Comparison of ENCODE assay signal across 1 cellular context in the genomic region with DNA sequence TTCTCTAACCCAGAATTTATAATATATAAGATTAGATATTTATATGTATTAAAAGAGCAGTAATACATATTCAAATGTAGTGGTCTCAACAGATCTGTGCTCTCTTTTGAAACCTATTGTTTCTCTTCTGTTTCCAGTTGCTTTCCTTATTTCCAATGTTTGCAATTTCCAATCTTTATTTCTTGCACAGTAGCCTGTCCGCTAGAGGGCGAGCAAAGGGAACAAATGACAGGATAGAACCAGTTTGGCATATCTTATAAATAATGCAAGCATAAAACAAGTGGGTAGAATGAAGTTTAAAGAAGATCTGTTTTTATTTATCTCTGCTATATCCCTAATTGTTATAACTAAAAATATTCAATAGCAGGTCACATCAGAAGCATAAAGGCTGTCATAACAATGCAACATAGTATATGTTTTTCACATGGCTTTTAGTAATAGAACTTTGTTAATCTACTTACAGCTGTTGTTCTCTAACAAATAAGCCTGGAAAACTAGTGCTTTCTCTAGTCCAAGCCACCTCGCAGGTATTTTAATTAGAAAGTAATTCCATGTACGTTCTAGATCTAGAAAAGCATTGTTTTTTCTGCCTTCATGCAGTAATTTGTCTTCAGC.
TF ChIP-seq lines count a peak whose summit lies in the region.

No MANE protein-coding gene starts in this region.

TF ChIP-seq in GM23338, 12 proteins besides CTCF, POLR2A, EP300 and RAD21 (continued from another document):
- TF ChIP-seq, protein P1, sequence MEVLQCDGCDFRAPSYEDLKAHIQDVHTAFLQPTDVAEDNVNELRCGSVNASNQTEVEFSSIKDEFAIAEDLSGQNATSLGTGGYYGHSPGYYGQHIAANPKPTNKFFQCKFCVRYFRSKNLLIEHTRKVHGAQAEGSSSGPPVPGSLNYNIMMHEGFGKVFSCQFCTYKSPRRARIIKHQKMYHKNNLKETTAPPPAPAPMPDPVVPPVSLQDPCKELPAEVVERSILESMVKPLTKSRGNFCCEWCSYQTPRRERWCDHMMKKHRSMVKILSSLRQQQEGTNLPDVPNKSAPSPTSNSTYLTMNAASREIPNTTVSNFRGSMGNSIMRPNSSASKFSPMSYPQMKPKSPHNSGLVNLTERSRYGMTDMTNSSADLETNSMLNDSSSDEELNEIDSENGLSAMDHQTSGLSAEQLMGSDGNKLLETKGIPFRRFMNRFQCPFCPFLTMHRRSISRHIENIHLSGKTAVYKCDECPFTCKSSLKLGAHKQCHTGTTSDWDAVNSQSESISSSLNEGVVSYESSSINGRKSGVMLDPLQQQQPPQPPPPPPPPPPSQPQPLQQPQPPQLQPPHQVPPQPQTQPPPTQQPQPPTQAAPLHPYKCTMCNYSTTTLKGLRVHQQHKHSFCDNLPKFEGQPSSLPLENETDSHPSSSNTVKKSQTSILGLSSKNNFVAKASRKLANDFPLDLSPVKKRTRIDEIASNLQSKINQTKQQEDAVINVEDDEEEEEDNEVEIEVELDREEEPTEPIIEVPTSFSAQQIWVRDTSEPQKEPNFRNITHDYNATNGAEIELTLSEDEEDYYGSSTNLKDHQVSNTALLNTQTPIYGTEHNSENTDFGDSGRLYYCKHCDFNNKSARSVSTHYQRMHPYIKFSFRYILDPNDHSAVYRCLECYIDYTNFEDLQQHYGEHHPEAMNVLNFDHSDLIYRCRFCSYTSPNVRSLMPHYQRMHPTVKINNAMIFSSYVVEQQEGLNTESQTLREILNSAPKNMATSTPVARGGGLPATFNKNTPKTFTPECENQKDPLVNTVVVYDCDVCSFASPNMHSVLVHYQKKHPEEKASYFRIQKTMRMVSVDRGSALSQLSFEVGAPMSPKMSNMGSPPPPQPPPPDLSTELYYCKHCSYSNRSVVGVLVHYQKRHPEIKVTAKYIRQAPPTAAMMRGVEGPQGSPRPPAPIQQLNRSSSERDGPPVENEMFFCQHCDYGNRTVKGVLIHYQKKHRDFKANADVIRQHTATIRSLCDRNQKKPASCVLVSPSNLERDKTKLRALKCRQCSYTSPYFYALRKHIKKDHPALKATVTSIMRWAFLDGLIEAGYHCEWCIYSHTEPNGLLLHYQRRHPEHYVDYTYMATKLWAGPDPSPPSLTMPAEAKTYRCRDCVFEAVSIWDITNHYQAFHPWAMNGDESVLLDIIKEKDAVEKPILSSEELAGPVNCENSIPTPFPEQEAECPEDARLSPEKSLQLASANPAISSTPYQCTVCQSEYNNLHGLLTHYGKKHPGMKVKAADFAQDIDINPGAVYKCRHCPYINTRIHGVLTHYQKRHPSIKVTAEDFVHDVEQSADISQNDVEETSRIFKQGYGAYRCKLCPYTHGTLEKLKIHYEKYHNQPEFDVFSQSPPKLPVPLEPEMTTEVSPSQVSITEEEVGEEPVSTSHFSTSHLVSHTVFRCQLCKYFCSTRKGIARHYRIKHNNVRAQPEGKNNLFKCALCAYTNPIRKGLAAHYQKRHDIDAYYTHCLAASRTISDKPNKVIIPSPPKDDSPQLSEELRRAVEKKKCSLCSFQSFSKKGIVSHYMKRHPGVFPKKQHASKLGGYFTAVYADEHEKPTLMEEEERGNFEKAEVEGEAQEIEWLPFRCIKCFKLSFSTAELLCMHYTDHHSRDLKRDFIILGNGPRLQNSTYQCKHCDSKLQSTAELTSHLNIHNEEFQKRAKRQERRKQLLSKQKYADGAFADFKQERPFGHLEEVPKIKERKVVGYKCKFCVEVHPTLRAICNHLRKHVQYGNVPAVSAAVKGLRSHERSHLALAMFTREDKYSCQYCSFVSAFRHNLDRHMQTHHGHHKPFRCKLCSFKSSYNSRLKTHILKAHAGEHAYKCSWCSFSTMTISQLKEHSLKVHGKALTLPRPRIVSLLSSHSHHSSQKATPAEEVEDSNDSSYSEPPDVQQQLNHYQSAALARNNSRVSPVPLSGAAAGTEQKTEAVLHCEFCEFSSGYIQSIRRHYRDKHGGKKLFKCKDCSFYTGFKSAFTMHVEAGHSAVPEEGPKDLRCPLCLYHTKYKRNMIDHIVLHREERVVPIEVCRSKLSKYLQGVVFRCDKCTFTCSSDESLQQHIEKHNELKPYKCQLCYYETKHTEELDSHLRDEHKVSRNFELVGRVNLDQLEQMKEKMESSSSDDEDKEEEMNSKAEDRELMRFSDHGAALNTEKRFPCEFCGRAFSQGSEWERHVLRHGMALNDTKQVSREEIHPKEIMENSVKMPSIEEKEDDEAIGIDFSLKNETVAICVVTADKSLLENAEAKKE (CRISPR knock-in tag; IDR thresholded peaks at IDR 0.05): no peak
- TF ChIP-seq EZH2 (IDR thresholded peaks at IDR 0.05; ENCODE audit: low read depth, unreplicated experiment) (no peak), EZH2phosphoT487 (IDR thresholded peaks at IDR 0.05; ENCODE audit: unreplicated experiment) (no peak), NANOG (IDR thresholded peaks at IDR 0.05; ENCODE audit: borderline replicate concordance) (no peak), POLR2AphosphoS5 (IDR thresholded peaks at IDR 0.05; ENCODE audit: low read depth) (no peak), CREB1 (CRISPR knock-in tag; IDR thresholded peaks at IDR 0.05; ENCODE audit: low read depth) (no peak)
- TF ChIP-seq, protein P2, sequence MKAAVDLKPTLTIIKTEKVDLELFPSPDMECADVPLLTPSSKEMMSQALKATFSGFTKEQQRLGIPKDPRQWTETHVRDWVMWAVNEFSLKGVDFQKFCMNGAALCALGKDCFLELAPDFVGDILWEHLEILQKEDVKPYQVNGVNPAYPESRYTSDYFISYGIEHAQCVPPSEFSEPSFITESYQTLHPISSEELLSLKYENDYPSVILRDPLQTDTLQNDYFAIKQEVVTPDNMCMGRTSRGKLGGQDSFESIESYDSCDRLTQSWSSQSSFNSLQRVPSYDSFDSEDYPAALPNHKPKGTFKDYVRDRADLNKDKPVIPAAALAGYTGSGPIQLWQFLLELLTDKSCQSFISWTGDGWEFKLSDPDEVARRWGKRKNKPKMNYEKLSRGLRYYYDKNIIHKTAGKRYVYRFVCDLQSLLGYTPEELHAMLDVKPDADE (IDR thresholded peaks at IDR 0.05): no peak
- TF ChIP-seq, protein P3, sequence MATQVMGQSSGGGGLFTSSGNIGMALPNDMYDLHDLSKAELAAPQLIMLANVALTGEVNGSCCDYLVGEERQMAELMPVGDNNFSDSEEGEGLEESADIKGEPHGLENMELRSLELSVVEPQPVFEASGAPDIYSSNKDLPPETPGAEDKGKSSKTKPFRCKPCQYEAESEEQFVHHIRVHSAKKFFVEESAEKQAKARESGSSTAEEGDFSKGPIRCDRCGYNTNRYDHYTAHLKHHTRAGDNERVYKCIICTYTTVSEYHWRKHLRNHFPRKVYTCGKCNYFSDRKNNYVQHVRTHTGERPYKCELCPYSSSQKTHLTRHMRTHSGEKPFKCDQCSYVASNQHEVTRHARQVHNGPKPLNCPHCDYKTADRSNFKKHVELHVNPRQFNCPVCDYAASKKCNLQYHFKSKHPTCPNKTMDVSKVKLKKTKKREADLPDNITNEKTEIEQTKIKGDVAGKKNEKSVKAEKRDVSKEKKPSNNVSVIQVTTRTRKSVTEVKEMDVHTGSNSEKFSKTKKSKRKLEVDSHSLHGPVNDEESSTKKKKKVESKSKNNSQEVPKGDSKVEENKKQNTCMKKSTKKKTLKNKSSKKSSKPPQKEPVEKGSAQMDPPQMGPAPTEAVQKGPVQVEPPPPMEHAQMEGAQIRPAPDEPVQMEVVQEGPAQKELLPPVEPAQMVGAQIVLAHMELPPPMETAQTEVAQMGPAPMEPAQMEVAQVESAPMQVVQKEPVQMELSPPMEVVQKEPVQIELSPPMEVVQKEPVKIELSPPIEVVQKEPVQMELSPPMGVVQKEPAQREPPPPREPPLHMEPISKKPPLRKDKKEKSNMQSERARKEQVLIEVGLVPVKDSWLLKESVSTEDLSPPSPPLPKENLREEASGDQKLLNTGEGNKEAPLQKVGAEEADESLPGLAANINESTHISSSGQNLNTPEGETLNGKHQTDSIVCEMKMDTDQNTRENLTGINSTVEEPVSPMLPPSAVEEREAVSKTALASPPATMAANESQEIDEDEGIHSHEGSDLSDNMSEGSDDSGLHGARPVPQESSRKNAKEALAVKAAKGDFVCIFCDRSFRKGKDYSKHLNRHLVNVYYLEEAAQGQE (IDR thresholded peaks at IDR 0.05; ENCODE audit: unreplicated experiment): no peak
